In genomic region chr22:39316440-39317083, GRCh38 we compare ENCODE assay signal across 8 cellular contexts. TPM values are rescaled to one million over a fixed set of nuclear protein-coding genes. Genes with fewer than 3 reads are reported as not detected.
A peak's percentile ranks its signal among the peaks of the same experiment; 100 is the strongest.
DNase-seq lines count a peak whose midpoint lies in the region; ATAC-seq, FAIRE-seq and TF ChIP-seq lines count a peak whose summit lies in the region.

No MANE protein-coding gene starts in this region.

- H3K4me1 ChIP-seq in A549, result peaks cover 45% of the 10 kb centered on the region

- H3K36me3 Mint-ChIP-seq in activated CD4-positive, alpha-beta memory T cell treated with anti-CD3 and anti-CD28 coated beads, Interleukin-2, amount 10 ng/mL, durations not matched to agents 7 days and 5 days (ENCODE audit: low read depth), result peaks cover 78% of the 10 kb centered on the region

- peak overlapping the region; percentile 90 to 97; a peak in 4 of 6 replicates for H3K27ac ChIP-seq in A549

- POLR2A ChIA-PET in A549 (lab: Yijun Ruan, JAX), result interaction anchor here (1.1 to 1.4 kb wide), 4 partner anchors 17 to 446 kb away, joined by 3 to 6 read pairs (median 3); no protein-coding TSS in a partner anchor
- POLR2A ChIA-PET in activated CD4-positive, alpha-beta memory T cell treated with anti-CD3 and anti-CD28 coated beads, Interleukin-2, amount 10 ng/mL, durations not matched to agents 7 days and 5 days (lab: Charles Lee), result interaction anchor here (0.9 to 7.4 kb wide), 19 partner anchors 9 to 557 kb away, joined by 3 to 134 read pairs (median 5); partner anchors contain the start of genes ATF4, CBX6, CBX7 and MIEF1

- FAIRE-seq in A549 (lab: Jason Lieb, UNC) (no peak), GM18507 (lab: Jason Lieb, UNC) (peak; percentile 12)

- peak overlapping the region; percentile 96 for H3K27ac Mint-ChIP-seq in activated CD4-positive, alpha-beta memory T cell treated with anti-CD3 and anti-CD28 coated beads, Interleukin-2, amount 10 ng/mL, durations not matched to agents 7 days and 5 days

- H3K4me3 ChIP-seq in A549, result peak overlapping the region; percentile 99

- TF ChIP-seq POLR2A in A549 (IDR thresholded peaks at IDR 0.05; ENCODE audit: low read length), result no peak

- peak overlapping the region; percentile 95 for H3K4me3 Mint-ChIP-seq in activated CD4-positive, alpha-beta memory T cell treated with anti-CD3 and anti-CD28 coated beads, Interleukin-2, amount 10 ng/mL, durations not matched to agents 7 days and 5 days

- no peak for TF ChIP-seq EP300 in A549 (IDR thresholded peaks at IDR 0.05)

- ATAC-seq in A549 (peak; percentile 17 to 48; a peak in 3 of 6 replicates), HG03159 (IDR thresholded peaks at IDR 0.05; ENCODE audit: unreplicated experiment) (no peak)

- DNase-seq in A549 (ENCODE audit: low read depth in 1 of 2, low spot score in 1 of 2) (peak in 1 of 2 experiments; percentile 86), GM18507 (ENCODE audit: extremely low spot score, insufficient read length, low read depth) (no peak), NCI-H748 treated with DMSO at 0.1 percent for 48 hours (lab: John Stamatoyannopoulos, UW) (peak; percentile 2), medulla oblongata (ENCODE audit: extremely low spot score) (peak; percentile 90)
- DNase-seq in activated CD4-positive, alpha-beta memory T cell treated with anti-CD3 and anti-CD28 coated beads, Interleukin-2, amount 10 ng/mL, durations not matched to agents 7 days and 5 days, result peak; percentile 84
- DNase-seq in effector CD4-positive, alpha-beta T cell, result peak; percentile 71
- DNase-seq in stimulated activated CD4-positive, alpha-beta T cell treated with anti-CD3 and anti-CD28 coated beads, TNF-alpha, amount 100 ng/mL, for 48 hours (ENCODE audit: low read depth in 3 of 3), result peak; percentile 63 to 77 (median 69)

- H3K9me3 Mint-ChIP-seq in activated CD4-positive, alpha-beta memory T cell treated with anti-CD3 and anti-CD28 coated beads, Interleukin-2, amount 10 ng/mL, durations not matched to agents 7 days and 5 days, result no peaks in the 10 kb centered on the region

- peak; percentile 49; a peak in 4 of 5 replicates for TF ChIP-seq RAD21 in A549 (conservative IDR thresholded peaks at IDR 0.05 in 1 of 2, IDR thresholded peaks at IDR 0.05 in 1 of 2)

- H3K27me3 Mint-ChIP-seq in activated CD4-positive, alpha-beta memory T cell treated with anti-CD3 and anti-CD28 coated beads, Interleukin-2, amount 10 ng/mL, durations not matched to agents 7 days and 5 days, result no peaks in the 10 kb centered on the region

- CTCF ChIA-PET in A549 (lab: Yijun Ruan, JAX), result interaction anchor here (0.7 to 6.6 kb wide), 37 partner anchors 10 to 709 kb away, joined by 3 to 70 read pairs (median 4); partner anchors contain the start of gene PDGFB
- CTCF ChIA-PET in activated CD4-positive, alpha-beta memory T cell treated with anti-CD3 and anti-CD28 coated beads, Interleukin-2, amount 10 ng/mL, durations not matched to agents 7 days and 5 days (lab: Charles Lee), result interaction anchor here (0.6 to 8.1 kb wide), 18 partner anchors 9 to 548 kb away, joined by 3 to 115 read pairs (median 6); partner anchors contain the start of genes CBX6, CBX7 and TAB1

- TF ChIP-seq CTCF in A549 (IDR thresholded peaks at IDR 0.05), result peak; percentile 61

- WGBS in A549 (ENCODE audit: missing lambda C conversion rate), result 30% methylated on average over 13 of the region's 17 CpGs

- peaks cover 61% of the 10 kb centered on the region for H3K4me1 Mint-ChIP-seq in activated CD4-positive, alpha-beta memory T cell treated with anti-CD3 and anti-CD28 coated beads, Interleukin-2, amount 10 ng/mL, durations not matched to agents 7 days and 5 days

- H3K4me2 ChIP-seq in A549, result peak overlapping the region; percentile 97

- no peaks in the 10 kb centered on the region for H3K9me3 ChIP-seq in A549

TF ChIP-seq in A549, 52 proteins besides CTCF, POLR2A, EP300 and RAD21 (continues in another document):
- no peak for TF ChIP-seq PHF8 (IDR thresholded peaks at IDR 0.05; ENCODE audit: borderline replicate concordance, low read depth)
- no peak for TF ChIP-seq KDM5A (IDR thresholded peaks at IDR 0.05)
- TF ChIP-seq ZNF302 (CRISPR knock-in tag; IDR thresholded peaks at IDR 0.05), result no peak
- no peak for TF ChIP-seq SREBF2 (IDR thresholded peaks at IDR 0.05)
- TF ChIP-seq BCL3 (IDR thresholded peaks at IDR 0.05), result no peak
- TF ChIP-seq HDAC2 (IDR thresholded peaks at IDR 0.05), result no peak
- no peak for TF ChIP-seq EHMT2 (IDR thresholded peaks at IDR 0.05; ENCODE audit: low read depth)
- no peak for TF ChIP-seq CEBPB (IDR thresholded peaks at IDR 0.05)
- no peak for TF ChIP-seq REST (IDR thresholded peaks at IDR 0.05)
- TF ChIP-seq FOXS1 (CRISPR knock-in tag; IDR thresholded peaks at IDR 0.05), result no peak
- no peak for TF ChIP-seq CBX2 (IDR thresholded peaks at IDR 0.05; ENCODE audit: borderline replicate concordance, low read depth)
- TF ChIP-seq KDM1A (IDR thresholded peaks at IDR 0.05; ENCODE audit: low read depth), result no peak
- TF ChIP-seq, protein P1, sequence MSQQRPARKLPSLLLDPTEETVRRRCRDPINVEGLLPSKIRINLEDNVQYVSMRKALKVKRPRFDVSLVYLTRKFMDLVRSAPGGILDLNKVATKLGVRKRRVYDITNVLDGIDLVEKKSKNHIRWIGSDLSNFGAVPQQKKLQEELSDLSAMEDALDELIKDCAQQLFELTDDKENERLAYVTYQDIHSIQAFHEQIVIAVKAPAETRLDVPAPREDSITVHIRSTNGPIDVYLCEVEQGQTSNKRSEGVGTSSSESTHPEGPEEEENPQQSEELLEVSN (IDR thresholded peaks at IDR 0.05; ENCODE audit: borderline replicate concordance, low read depth), result no peak
- no peak for TF ChIP-seq TP53 (CRISPR knock-in tag; IDR thresholded peaks at IDR 0.05)
- peak; percentile 56 for TF ChIP-seq BHLHE40 (IDR thresholded peaks at IDR 0.05; ENCODE audit: low read depth, low read length)
- no peak for TF ChIP-seq RFX5 (IDR thresholded peaks at IDR 0.05)
- TF ChIP-seq CHD2 (IDR thresholded peaks at IDR 0.05; ENCODE audit: low read length, partially characterized antibody), result no peak
- TF ChIP-seq, protein P2, sequence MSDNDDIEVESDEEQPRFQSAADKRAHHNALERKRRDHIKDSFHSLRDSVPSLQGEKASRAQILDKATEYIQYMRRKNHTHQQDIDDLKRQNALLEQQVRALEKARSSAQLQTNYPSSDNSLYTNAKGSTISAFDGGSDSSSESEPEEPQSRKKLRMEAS (IDR thresholded peaks at IDR 0.05), result peak; percentile 38; the same call in 1 of the 2 replicates
- TF ChIP-seq NR3C1 (IDR thresholded peaks at IDR 0.05), result no peak

RNA-seq across cellular contexts. Expression of gene RPL3, which starts 2.9 kb away (rescaled TPM):
- polyA plus RNA-seq in A549 (2011; rRNA removed) (1,852 and 1,921 TPM in 2 replicates), A549 (2017; fragmentation: RNase III; extraction: RNeasy Plus Mini Kit Qiagen cat#74134 plus additional on column Dnase treatment) (1,908 to 2,151 TPM (median 1,965 TPM) in 3 replicates)
- polyA plus RNA-seq in A549 (2012; cell fraction: cytosol; rRNA removed), result 3,052 and 3,485 TPM in 2 replicates
- 1,995 and 2,105 TPM in 2 replicates for polyA plus RNA-seq in A549 (2012; cell fraction: nucleus; rRNA removed)
- 1,682 and 1,944 TPM in 2 replicates for polyA minus RNA-seq in A549 (2011; rRNA and poly(A)+ RNA removed)
- total RNA-seq in activated CD4-positive, alpha-beta memory T cell treated with anti-CD3 and anti-CD28 coated beads, Interleukin-2, amount 10 ng/mL, durations not matched to agents 7 days and 5 days, result 1,000 to 10,000 TPM; 1,526 to 1,529 TPM

RNA-seq across cellular contexts. Expression of gene SYNGR1, which starts 33.2 kb away (rescaled TPM):
- polyA plus RNA-seq in A549 (2011; rRNA removed), result 6.7 and 7.9 TPM in 2 replicates
- 27.4 and 39.6 TPM in 2 replicates for polyA plus RNA-seq in A549 (2012; cell fraction: cytosol; rRNA removed)
- polyA plus RNA-seq in A549 (2012; cell fraction: nucleus; rRNA removed), result 41.2 and 57.0 TPM in 2 replicates
- 10.9 to 14.5 TPM (median 11.7 TPM) in 3 replicates for polyA plus RNA-seq in A549 (2017; fragmentation: RNase III; extraction: RNeasy Plus Mini Kit Qiagen cat#74134 plus additional on column Dnase treatment)
- 2.6 and 5.5 TPM in 2 replicates for polyA minus RNA-seq in A549 (2011; rRNA and poly(A)+ RNA removed)
- under 1 TPM in 1 of 2 experiments, not detected in 1; 0.15 TPM for total RNA-seq in activated CD4-positive, alpha-beta memory T cell treated with anti-CD3 and anti-CD28 coated beads, Interleukin-2, amount 10 ng/mL, durations not matched to agents 7 days and 5 days
